21 cellular contexts compared by ENCODE assay signal in genomic region chr2:20629581-20630291, GRCh38. TPM values are rescaled to one million over a fixed set of nuclear protein-coding genes. Genes with fewer than 3 reads are reported as not detected.
DNase-seq lines count a peak whose midpoint lies in the region; ATAC-seq and TF ChIP-seq lines count a peak whose summit lies in the region.
"Had no signal": no experiment of that assay in that cellular context is flagged by ENCODE, and none has a peak within 500 bp of the region (broad histone marks: within the 10 kb centered on the region; RNA-seq: fewer than 3 reads in every experiment).

No MANE protein-coding gene starts in this region.

- 89% methylated on average over 12 of the region's 13 CpGs for WGBS in mammary epithelial cell (ENCODE audit: low coverage, missing lambda C conversion rate)

- no peak overlapping the region for H3K9ac ChIP-seq in mammary epithelial cell (ENCODE audit: insufficient read depth, low read length)

- TF ChIP-seq CTCF in BE2C (IDR thresholded peaks at IDR 0.05; ENCODE audit: low read depth, low read length) = no peak
- TF ChIP-seq CTCF in osteoblast (IDR thresholded peaks at IDR 0.05; ENCODE audit: extremely low read depth, low read depth, low read length) = no peak
- TF ChIP-seq CTCF in mammary epithelial cell (conservative IDR thresholded peaks at IDR 0.05 in 1 of 2, IDR thresholded peaks at IDR 0.05 in 1 of 2; ENCODE audit: extremely low read depth in 1 of 2, insufficient read depth in 1 of 2, low read depth in 1 of 2, low read length in 2 of 2) = no peak

- H3K27ac ChIP-seq in osteoblast (ENCODE audit: low read depth, low read length) (no peak overlapping the region), mammary epithelial cell (ENCODE audit: insufficient read depth, low read depth, low read length) (no peak overlapping the region)

- no peak overlapping the region for H3K4me2 ChIP-seq in osteoblast (ENCODE audit: insufficient read depth, low read length)
- H3K4me2 ChIP-seq in mammary epithelial cell (ENCODE audit: insufficient read depth, low read depth, low read length) = no peak overlapping the region

- DNase-seq in BE2C = peak; percentile 59
- DNase-seq in NCI-H446 treated with DMSO at 0.1 percent for 48 hours (lab: John Stamatoyannopoulos, UW) = peak; percentile 68
- DNase-seq in left cardiac atrium = peak; percentile 13
- peak; percentile 71 for DNase-seq in osteoblast (ENCODE audit: insufficient read length, low spot score, missing footprints)
- DNase-seq in NCI-H2081 treated with DMSO at 0.1 percent for 48 hours (lab: John Stamatoyannopoulos, UW) = no peak
- DNase-seq in mammary epithelial cell = no peak
- no peak for DNase-seq in cerebellar cortex (ENCODE audit: low spot score)
- DNase-seq: activated naive CD4-positive, alpha-beta T cell treated with anti-CD3 and anti-CD28 coated beads, Interleukin-2, amount 50 U/mL, for 16 hours; activated T-cell treated with anti-CD3 and anti-CD28 coated beads, Interleukin-2, amount 50 U/mL, for 48 hours; CD4-positive, CD25-positive, alpha-beta regulatory T cell; GDM1; HCEC 1CT; NCI-H1417; SHP77; T-helper 1 cell had no signal

- BruUV-seq in mammary epithelial cell (replicated peaks; lab: Mats Ljungman, UMichigan) = no TSS peak

- H3K36me3 ChIP-seq in BE2C = no peaks in the 10 kb centered on the region
- H3K36me3 ChIP-seq in osteoblast (ENCODE audit: insufficient read depth, low read length) = no peaks in the 10 kb centered on the region
- H3K36me3 ChIP-seq in mammary epithelial cell (ENCODE audit: insufficient read depth, low read length) = no peaks in the 10 kb centered on the region

- H3K9me3 ChIP-seq in BE2C (no peaks in the 10 kb centered on the region), osteoblast (ENCODE audit: low read depth, low read length) (no peaks in the 10 kb centered on the region), mammary epithelial cell (replicated peaks; ENCODE audit: insufficient read depth, low read length) (no peaks in the 10 kb centered on the region)

- peaks cover 36% of the 10 kb centered on the region for H3K4me1 ChIP-seq in BE2C
- peaks cover 8% of the 10 kb centered on the region for H3K4me1 ChIP-seq in osteoblast (ENCODE audit: insufficient read depth, low read length)
- peaks cover 18% of the 10 kb centered on the region for H3K4me1 ChIP-seq in mammary epithelial cell (ENCODE audit: insufficient read depth, low read length)

- CTCF ChIA-PET in mammary epithelial cell (lab: Charles Lee; ENCODE audit: low non-redundant PET) = no interaction called here

- H3K79me2 ChIP-seq in osteoblast (ENCODE audit: insufficient read depth, low read length) = no peaks in the 10 kb centered on the region
- no peaks in the 10 kb centered on the region for H3K79me2 ChIP-seq in mammary epithelial cell (ENCODE audit: insufficient read depth, low read length)

- H3K4me3 ChIP-seq in BE2C (ENCODE audit: low read depth, low read length) (no peak overlapping the region), osteoblast (ENCODE audit: insufficient read depth, low read length) (no peak overlapping the region), mammary epithelial cell (replicated peaks in 1 of 3; ENCODE audit: insufficient read depth in 1 of 3, low read depth in 2 of 3, low read length in 3 of 3) (no peak overlapping the region)
- H3K4me3 ChIP-seq: lung had no signal

- dilution Hi-C loops in mammary epithelial cell (cut with HindIII; ENCODE audit: low sequenced_read_pairs) = loop anchor here (5.0 kb wide), 3 partner anchors 42 to 187 kb away; no protein-coding TSS in a partner anchor

- no peaks in the 10 kb centered on the region for H3K27me3 ChIP-seq in BE2C
- H3K27me3 ChIP-seq in osteoblast (ENCODE audit: insufficient read depth, low read length) = no peaks in the 10 kb centered on the region
- no peaks in the 10 kb centered on the region for H3K27me3 ChIP-seq in mammary epithelial cell (ENCODE audit: insufficient read depth, low read length)

- H2AFZ ChIP-seq in osteoblast (ENCODE audit: low read length) = no peak overlapping the region
- no peak overlapping the region for H2AFZ ChIP-seq in mammary epithelial cell (ENCODE audit: low read depth, low read length)

- ATAC-seq in left cardiac atrium (no peak), GM19467 (IDR thresholded peaks at IDR 0.05; ENCODE audit: unreplicated experiment) (no peak)
- ATAC-seq: sciatic nerve had no signal

- intact Hi-C loops in left cardiac atrium (cut with DNase I) = no loop called here
- intact Hi-C loops in mammary epithelial cell (cut with micrococcal nuclease) = loop anchor here (10.0 kb wide), 1 partner anchor 525 kb away; no protein-coding TSS in a partner anchor

- no peaks in the 10 kb centered on the region for H4K20me1 ChIP-seq in osteoblast (ENCODE audit: insufficient read depth, low read length)
- no peaks in the 10 kb centered on the region for H4K20me1 ChIP-seq in mammary epithelial cell (ENCODE audit: insufficient read depth, low read length)

- in situ Hi-C loops in mammary epithelial cell (cut with MboI; ENCODE audit: low sequenced_read_pairs in 2 of 2) = no loop called here

RNA-seq across cellular contexts. Expression of gene HS1BP3, which starts 21.2 kb away (rescaled TPM):
- 28.3 TPM for polyA plus RNA-seq in BE2C (2012; ENCODE audit: insufficient read depth, insufficient read length, low read depth)
- total RNA-seq in left cardiac atrium = 10 to 100 TPM; 19.8 to 21.4 TPM
- total RNA-seq in osteoblast = 47.4 and 47.8 TPM in 2 replicates
- 10 to 100 TPM; 20.5 to 26.5 TPM for total RNA-seq in mammary epithelial cell
- polyA plus RNA-seq in mammary epithelial cell = 13.4 TPM
- polyA minus RNA-seq in mammary epithelial cell = 27.1 TPM

RNA-seq across cellular contexts. Expression of gene GDF7, which starts 37.2 kb away (rescaled TPM):
- 0.14 TPM for polyA plus RNA-seq in BE2C (2012; ENCODE audit: insufficient read depth, insufficient read length, low read depth)
- 1 to 10 TPM in 1 of 2 donors, under 1 TPM in 1; 0.32 to 4.8 TPM for total RNA-seq in left cardiac atrium
- under 0.01 TPM in 1 of 2 replicates, not detected in the other for total RNA-seq in osteoblast
- under 1 TPM in 1 of 2 donors, not detected in 1; under 0.01 TPM for total RNA-seq in mammary epithelial cell
- not detected for polyA plus RNA-seq in mammary epithelial cell
- polyA minus RNA-seq in mammary epithelial cell = not detected
- total RNA-seq: activated CD8-positive, alpha-beta memory T cell treated with anti-CD3 and anti-CD28 coated beads for 36 hours; MCF 10A; myocyte had no signal

Comparison
In these comparisons a context has a peak if more than half of its experiments do, and no peak if none do; other contexts are left out.
1. DNase-seq: peak in BE2C (single experiment), NCI-H446 treated with DMSO at 0.1 percent for 48 hours (single experiment), left cardiac atrium (single experiment) and osteoblast (single experiment); none in NCI-H2081 treated with DMSO at 0.1 percent for 48 hours (single experiment), mammary epithelial cell (single experiment) and cerebellar cortex (single experiment).